Comparison of ENCODE assay signal across 1 cellular context in the genomic region with DNA sequence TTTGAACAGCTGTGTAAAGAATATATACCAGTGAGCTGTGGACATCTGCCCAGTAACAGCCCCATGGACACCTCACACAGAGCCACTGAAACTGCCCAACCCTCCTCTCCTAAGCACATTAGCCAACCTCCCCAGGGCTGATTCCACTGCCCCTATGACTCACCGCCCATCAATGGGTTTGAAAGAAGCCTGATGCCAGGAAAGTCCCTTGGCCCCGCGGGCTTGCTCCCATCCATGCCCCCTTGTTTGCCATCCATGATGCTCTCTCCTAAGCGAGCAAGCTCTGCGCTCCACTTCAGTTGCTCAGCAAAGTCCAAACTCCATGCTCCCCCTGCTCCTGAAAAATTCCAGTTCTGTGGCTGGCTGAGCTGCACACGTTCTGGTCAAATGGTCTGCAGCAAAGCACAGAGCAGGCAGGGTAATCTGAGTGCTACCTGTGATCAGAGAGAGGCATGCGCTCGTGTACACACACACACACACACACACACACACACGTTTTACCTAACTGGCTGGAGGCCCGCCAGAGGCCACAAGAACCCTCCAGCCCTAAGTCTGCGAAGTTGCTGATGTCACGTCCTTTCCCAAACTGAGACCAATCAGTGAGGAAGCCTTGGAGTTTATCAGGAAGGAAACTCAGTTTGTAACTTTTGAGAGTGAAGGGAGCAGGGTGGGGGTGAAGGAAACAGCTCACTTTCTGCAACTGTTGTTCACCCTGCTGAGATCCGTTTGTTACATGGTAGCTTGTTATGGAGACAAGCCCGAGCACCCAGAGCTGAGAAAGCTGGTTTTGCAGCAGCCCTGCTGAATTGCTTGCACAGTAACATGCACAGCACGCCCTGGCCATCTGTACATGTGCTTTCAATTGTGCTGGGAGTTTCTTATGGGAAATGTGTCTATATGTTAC.
TF ChIP-seq lines count a peak whose summit lies in the region.

A gene with protein sequence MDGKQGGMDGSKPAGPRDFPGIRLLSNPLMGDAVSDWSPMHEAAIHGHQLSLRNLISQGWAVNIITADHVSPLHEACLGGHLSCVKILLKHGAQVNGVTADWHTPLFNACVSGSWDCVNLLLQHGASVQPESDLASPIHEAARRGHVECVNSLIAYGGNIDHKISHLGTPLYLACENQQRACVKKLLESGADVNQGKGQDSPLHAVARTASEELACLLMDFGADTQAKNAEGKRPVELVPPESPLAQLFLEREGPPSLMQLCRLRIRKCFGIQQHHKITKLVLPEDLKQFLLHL (minus strand): TSS at position 466 of the 904 bp plus-strand sequence. CDS start 209 bp downstream, at position 257.

TF ChIP-seq in HepG2, 621 proteins besides CTCF, POLR2A, EP300 and RAD21 (continued from another document and continues in another):
- TF ChIP-seq, protein P1, sequence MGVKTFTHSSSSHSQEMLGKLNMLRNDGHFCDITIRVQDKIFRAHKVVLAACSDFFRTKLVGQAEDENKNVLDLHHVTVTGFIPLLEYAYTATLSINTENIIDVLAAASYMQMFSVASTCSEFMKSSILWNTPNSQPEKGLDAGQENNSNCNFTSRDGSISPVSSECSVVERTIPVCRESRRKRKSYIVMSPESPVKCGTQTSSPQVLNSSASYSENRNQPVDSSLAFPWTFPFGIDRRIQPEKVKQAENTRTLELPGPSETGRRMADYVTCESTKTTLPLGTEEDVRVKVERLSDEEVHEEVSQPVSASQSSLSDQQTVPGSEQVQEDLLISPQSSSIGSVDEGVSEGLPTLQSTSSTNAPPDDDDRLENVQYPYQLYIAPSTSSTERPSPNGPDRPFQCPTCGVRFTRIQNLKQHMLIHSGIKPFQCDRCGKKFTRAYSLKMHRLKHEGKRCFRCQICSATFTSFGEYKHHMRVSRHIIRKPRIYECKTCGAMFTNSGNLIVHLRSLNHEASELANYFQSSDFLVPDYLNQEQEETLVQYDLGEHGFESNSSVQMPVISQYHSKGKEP (CRISPR knock-in tag; IDR thresholded peaks at IDR 0.05) = no peak
- TF ChIP-seq HNRNPL (IDR thresholded peaks at IDR 0.05; ENCODE audit: low read depth, low read length) (peak; percentile 66; the same call in 1 of the 2 replicates), ZNF569 (CRISPR knock-in tag; IDR thresholded peaks at IDR 0.05; ENCODE audit: borderline replicate concordance) (no peak), CREM (IDR thresholded peaks at IDR 0.05) (0 out of 2 replicates have a peak, but pooled peaks have one; percentile 24), CREM (CRISPR knock-in tag; IDR thresholded peaks at IDR 0.05) (no peak), SAP130 (CRISPR knock-in tag; IDR thresholded peaks at IDR 0.05; ENCODE audit: low read depth) (peak; percentile 52; the same call in 1 of the 2 replicates), KMT2A (CRISPR knock-in tag; IDR thresholded peaks at IDR 0.05) (0 out of 2 replicates have a peak, but pooled peaks have one; percentile 28), ZNF572 (CRISPR knock-in tag; IDR thresholded peaks at IDR 0.05) (no peak), FOXA1 (IDR thresholded peaks at IDR 0.05) (no peak), FOXA1 (CRISPR knock-in tag; IDR thresholded peaks at IDR 0.05) (peak; percentile 9; the same call in 1 of the 2 replicates), MED1 (CRISPR knock-in tag; IDR thresholded peaks at IDR 0.05) (no peak), HNF4G (IDR thresholded peaks at IDR 0.05; ENCODE audit: borderline replicate concordance, low read depth, low read length) (peak; percentile 51), HNF4G (CRISPR knock-in tag; IDR thresholded peaks at IDR 0.05; ENCODE audit: borderline replicate concordance, low read depth) (no peak), KLF11 (CRISPR knock-in tag; IDR thresholded peaks at IDR 0.05) (no peak), ZEB1 (IDR thresholded peaks at IDR 0.05; ENCODE audit: insufficient replicate concordance, low read depth) (no peak), TEAD3 (CRISPR knock-in tag; optimal IDR thresholded peaks at IDR 0.05; ENCODE audit: borderline replicate concordance) (peak; percentile 44), ZNF501 (CRISPR knock-in tag; IDR thresholded peaks at IDR 0.05) (peak; percentile 38; the same call in 1 of the 2 replicates), GABPA (IDR thresholded peaks at IDR 0.05; ENCODE audit: low read depth, low read length) (no peak), GABPA (CRISPR knock-in tag; IDR thresholded peaks at IDR 0.05; ENCODE audit: low read depth) (peak; percentile 32; the same call in 1 of the 2 replicates), MIXL1 (CRISPR knock-in tag; IDR thresholded peaks at IDR 0.05) (no peak), ZNF883 (CRISPR knock-in tag; IDR thresholded peaks at IDR 0.05; ENCODE audit: not compliant biosample characterization) (no peak), LCORL (IDR thresholded peaks at IDR 0.05) (no peak), LCORL (CRISPR knock-in tag; IDR thresholded peaks at IDR 0.05) (peak; percentile 48; the same call in 1 of the 2 replicates), KLF9 (CRISPR knock-in tag; IDR thresholded peaks at IDR 0.05; ENCODE audit: low read depth) (no peak), SMYD3 (CRISPR knock-in tag; IDR thresholded peaks at IDR 0.05) (no peak)
- TF ChIP-seq, protein P2, sequence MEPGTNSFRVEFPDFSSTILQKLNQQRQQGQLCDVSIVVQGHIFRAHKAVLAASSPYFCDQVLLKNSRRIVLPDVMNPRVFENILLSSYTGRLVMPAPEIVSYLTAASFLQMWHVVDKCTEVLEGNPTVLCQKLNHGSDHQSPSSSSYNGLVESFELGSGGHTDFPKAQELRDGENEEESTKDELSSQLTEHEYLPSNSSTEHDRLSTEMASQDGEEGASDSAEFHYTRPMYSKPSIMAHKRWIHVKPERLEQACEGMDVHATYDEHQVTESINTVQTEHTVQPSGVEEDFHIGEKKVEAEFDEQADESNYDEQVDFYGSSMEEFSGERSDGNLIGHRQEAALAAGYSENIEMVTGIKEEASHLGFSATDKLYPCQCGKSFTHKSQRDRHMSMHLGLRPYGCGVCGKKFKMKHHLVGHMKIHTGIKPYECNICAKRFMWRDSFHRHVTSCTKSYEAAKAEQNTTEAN (CRISPR knock-in tag; conservative IDR thresholded peaks at IDR 0.05) = peak; percentile 72
- TF ChIP-seq, protein P3, sequence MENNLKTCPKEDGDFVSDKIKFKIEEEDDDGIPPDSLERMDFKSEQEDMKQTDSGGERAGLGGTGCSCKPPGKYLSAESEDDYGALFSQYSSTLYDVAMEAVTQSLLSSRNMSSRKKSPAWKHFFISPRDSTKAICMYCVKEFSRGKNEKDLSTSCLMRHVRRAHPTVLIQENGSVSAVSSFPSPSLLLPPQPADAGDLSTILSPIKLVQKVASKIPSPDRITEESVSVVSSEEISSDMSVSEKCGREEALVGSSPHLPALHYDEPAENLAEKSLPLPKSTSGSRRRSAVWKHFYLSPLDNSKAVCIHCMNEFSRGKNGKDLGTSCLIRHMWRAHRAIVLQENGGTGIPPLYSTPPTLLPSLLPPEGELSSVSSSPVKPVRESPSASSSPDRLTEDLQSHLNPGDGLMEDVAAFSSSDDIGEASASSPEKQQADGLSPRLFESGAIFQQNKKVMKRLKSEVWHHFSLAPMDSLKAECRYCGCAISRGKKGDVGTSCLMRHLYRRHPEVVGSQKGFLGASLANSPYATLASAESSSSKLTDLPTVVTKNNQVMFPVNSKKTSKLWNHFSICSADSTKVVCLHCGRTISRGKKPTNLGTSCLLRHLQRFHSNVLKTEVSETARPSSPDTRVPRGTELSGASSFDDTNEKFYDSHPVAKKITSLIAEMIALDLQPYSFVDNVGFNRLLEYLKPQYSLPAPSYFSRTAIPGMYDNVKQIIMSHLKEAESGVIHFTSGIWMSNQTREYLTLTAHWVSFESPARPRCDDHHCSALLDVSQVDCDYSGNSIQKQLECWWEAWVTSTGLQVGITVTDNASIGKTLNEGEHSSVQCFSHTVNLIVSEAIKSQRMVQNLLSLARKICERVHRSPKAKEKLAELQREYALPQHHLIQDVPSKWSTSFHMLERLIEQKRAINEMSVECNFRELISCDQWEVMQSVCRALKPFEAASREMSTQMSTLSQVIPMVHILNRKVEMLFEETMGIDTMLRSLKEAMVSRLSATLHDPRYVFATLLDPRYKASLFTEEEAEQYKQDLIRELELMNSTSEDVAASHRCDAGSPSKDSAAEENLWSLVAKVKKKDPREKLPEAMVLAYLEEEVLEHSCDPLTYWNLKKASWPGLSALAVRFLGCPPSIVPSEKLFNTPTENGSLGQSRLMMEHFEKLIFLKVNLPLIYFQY (CRISPR knock-in tag; IDR thresholded peaks at IDR 0.05; ENCODE audit: borderline replicate concordance) = no peak
- TF ChIP-seq, protein P4, sequence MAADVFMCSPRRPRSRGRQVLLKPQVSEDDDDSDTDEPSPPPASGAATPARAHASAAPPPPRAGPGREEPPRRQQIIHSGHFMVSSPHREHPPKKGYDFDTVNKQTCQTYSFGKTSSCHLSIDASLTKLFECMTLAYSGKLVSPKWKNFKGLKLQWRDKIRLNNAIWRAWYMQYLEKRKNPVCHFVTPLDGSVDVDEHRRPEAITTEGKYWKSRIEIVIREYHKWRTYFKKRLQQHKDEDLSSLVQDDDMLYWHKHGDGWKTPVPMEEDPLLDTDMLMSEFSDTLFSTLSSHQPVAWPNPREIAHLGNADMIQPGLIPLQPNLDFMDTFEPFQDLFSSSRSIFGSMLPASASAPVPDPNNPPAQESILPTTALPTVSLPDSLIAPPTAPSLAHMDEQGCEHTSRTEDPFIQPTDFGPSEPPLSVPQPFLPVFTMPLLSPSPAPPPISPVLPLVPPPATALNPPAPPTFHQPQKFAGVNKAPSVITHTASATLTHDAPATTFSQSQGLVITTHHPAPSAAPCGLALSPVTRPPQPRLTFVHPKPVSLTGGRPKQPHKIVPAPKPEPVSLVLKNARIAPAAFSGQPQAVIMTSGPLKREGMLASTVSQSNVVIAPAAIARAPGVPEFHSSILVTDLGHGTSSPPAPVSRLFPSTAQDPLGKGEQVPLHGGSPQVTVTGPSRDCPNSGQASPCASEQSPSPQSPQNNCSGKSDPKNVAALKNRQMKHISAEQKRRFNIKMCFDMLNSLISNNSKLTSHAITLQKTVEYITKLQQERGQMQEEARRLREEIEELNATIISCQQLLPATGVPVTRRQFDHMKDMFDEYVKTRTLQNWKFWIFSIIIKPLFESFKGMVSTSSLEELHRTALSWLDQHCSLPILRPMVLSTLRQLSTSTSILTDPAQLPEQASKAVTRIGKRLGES (CRISPR knock-in tag; IDR thresholded peaks at IDR 0.05; ENCODE audit: borderline replicate concordance) = no peak
- TF ChIP-seq, protein P5, sequence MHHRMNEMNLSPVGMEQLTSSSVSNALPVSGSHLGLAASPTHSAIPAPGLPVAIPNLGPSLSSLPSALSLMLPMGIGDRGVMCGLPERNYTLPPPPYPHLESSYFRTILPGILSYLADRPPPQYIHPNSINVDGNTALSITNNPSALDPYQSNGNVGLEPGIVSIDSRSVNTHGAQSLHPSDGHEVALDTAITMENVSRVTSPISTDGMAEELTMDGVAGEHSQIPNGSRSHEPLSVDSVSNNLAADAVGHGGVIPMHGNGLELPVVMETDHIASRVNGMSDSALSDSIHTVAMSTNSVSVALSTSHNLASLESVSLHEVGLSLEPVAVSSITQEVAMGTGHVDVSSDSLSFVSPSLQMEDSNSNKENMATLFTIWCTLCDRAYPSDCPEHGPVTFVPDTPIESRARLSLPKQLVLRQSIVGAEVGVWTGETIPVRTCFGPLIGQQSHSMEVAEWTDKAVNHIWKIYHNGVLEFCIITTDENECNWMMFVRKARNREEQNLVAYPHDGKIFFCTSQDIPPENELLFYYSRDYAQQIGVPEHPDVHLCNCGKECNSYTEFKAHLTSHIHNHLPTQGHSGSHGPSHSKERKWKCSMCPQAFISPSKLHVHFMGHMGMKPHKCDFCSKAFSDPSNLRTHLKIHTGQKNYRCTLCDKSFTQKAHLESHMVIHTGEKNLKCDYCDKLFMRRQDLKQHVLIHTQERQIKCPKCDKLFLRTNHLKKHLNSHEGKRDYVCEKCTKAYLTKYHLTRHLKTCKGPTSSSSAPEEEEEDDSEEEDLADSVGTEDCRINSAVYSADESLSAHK (CRISPR knock-in tag; IDR thresholded peaks at IDR 0.05; ENCODE audit: borderline replicate concordance) = no peak
- TF ChIP-seq, protein P6, sequence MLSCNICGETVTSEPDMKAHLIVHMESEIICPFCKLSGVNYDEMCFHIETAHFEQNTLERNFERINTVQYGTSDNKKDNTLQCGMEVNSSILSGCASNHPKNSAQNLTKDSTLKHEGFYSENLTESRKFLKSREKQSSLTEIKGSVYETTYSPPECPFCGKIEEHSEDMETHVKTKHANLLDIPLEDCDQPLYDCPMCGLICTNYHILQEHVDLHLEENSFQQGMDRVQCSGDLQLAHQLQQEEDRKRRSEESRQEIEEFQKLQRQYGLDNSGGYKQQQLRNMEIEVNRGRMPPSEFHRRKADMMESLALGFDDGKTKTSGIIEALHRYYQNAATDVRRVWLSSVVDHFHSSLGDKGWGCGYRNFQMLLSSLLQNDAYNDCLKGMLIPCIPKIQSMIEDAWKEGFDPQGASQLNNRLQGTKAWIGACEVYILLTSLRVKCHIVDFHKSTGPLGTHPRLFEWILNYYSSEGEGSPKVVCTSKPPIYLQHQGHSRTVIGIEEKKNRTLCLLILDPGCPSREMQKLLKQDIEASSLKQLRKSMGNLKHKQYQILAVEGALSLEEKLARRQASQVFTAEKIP (CRISPR knock-in tag; IDR thresholded peaks at IDR 0.05; ENCODE audit: borderline replicate concordance) = no peak
- TF ChIP-seq, protein P7, sequence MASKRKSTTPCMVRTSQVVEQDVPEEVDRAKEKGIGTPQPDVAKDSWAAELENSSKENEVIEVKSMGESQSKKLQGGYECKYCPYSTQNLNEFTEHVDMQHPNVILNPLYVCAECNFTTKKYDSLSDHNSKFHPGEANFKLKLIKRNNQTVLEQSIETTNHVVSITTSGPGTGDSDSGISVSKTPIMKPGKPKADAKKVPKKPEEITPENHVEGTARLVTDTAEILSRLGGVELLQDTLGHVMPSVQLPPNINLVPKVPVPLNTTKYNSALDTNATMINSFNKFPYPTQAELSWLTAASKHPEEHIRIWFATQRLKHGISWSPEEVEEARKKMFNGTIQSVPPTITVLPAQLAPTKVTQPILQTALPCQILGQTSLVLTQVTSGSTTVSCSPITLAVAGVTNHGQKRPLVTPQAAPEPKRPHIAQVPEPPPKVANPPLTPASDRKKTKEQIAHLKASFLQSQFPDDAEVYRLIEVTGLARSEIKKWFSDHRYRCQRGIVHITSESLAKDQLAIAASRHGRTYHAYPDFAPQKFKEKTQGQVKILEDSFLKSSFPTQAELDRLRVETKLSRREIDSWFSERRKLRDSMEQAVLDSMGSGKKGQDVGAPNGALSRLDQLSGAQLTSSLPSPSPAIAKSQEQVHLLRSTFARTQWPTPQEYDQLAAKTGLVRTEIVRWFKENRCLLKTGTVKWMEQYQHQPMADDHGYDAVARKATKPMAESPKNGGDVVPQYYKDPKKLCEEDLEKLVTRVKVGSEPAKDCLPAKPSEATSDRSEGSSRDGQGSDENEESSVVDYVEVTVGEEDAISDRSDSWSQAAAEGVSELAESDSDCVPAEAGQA (IDR thresholded peaks at IDR 0.05; ENCODE audit: low read depth) = no peak
- TF ChIP-seq, protein P7 (CRISPR knock-in tag; IDR thresholded peaks at IDR 0.05; ENCODE audit: borderline replicate concordance) = no peak
